8 cellular contexts compared by ENCODE assay signal in genomic region chr15:78810003-78810376, GRCh38. TPM values are rescaled to one million over a fixed set of nuclear protein-coding genes. Genes with fewer than 3 reads are reported as not detected.
A peak's percentile ranks its signal among the peaks of the same experiment; 100 is the strongest.
DNase-seq lines count a peak whose midpoint lies in the region; ATAC-seq, FAIRE-seq and TF ChIP-seq lines count a peak whose summit lies in the region.
"Had no signal": no experiment of that assay in that cellular context is flagged by ENCODE, and none has a peak within 500 bp of the region (broad histone marks: within the 10 kb centered on the region; RNA-seq: fewer than 3 reads in every experiment).

No MANE protein-coding gene starts in this region.

- no peak overlapping the region for H4K5ac ChIP-seq in IMR-90 (ENCODE audit: low read depth, low read length)

- H3K4me3 ChIP-seq in IMR-90 (ENCODE audit: insufficient read depth, low read depth, low read length), result peak overlapping the region; percentile 96
- H3K4me3 ChIP-seq in astrocyte (ENCODE audit: insufficient read depth, low read depth, low read length), result peak overlapping the region; percentile 64
- H3K4me3 ChIP-seq in effector memory CD4-positive, alpha-beta T cell (ENCODE audit: insufficient read depth, low read depth, low read length, poor library complexity, severe bottlenecking), result no peak overlapping the region

- H3K27ac Mint-ChIP-seq in astrocyte (ENCODE audit: unreplicated experiment) (peak overlapping the region; percentile 83), immature natural killer cell (peak overlapping the region in 1 of 6 donors; percentile 50)
- peak overlapping the region; percentile 21 for H3K27ac Mint-ChIP-seq in stimulated activated naive B cell treated with anti-CD40 and anti-IgM and Interleukin-4, amounts not matched to agents 10 μg/mL and 1 μg/mL and 100 μg/mL, for 72 hours

- peaks cover 4% of the 10 kb centered on the region for H3K4me1 Mint-ChIP-seq in astrocyte (ENCODE audit: low read depth, unreplicated experiment)
- H3K4me1 Mint-ChIP-seq in immature natural killer cell, result peaks cover 18 to 22% of the 10 kb centered on the region in 2 donors
- H3K4me1 Mint-ChIP-seq in stimulated activated naive B cell treated with anti-CD40 and anti-IgM and Interleukin-4, amounts not matched to agents 10 μg/mL and 1 μg/mL and 100 μg/mL, for 72 hours, result peaks cover 18 to 27% of the 10 kb centered on the region in 2 donors

- H3K9me3 ChIP-seq in IMR-90 (ENCODE audit: control insufficient read depth, insufficient read depth, low read length), result no peaks in the 10 kb centered on the region
- H3K9me3 ChIP-seq in astrocyte (ENCODE audit: insufficient read depth, low read depth, low read length), result no peaks in the 10 kb centered on the region
- H3K9me3 ChIP-seq in effector memory CD4-positive, alpha-beta T cell (ENCODE audit: control insufficient read depth, low read length), result no peaks in the 10 kb centered on the region

- peak overlapping the region; percentile 52 for H3K9ac ChIP-seq in IMR-90 (ENCODE audit: low read depth, low read length)
- peak overlapping the region; percentile 75 for H3K9ac ChIP-seq in astrocyte (ENCODE audit: low read length)

- H3K27ac ChIP-seq in IMR-90 (ENCODE audit: insufficient read depth, low read length), result no peak overlapping the region; the same call in 1 of the 2 replicates
- H3K27ac ChIP-seq in astrocyte (ENCODE audit: low read depth, low read length), result no peak overlapping the region
- no peak overlapping the region for H3K27ac ChIP-seq in effector memory CD4-positive, alpha-beta T cell (ENCODE audit: insufficient read depth, low read length, poor library complexity, severe bottlenecking)

- H3K27me3 Mint-ChIP-seq in astrocyte (ENCODE audit: low read depth, unreplicated experiment) (no peaks in the 10 kb centered on the region), immature natural killer cell (ENCODE audit: low read depth in 3 of 3) (peaks cover 3 to 17% (median 6%) of the 10 kb centered on the region in 3 donors)
- peaks cover 30 to 42% of the 10 kb centered on the region in 2 donors for H3K27me3 Mint-ChIP-seq in stimulated activated naive B cell treated with anti-CD40 and anti-IgM and Interleukin-4, amounts not matched to agents 10 μg/mL and 1 μg/mL and 100 μg/mL, for 72 hours

- H3K36me3 Mint-ChIP-seq in astrocyte (ENCODE audit: low read depth, unreplicated experiment) (peaks cover 6% of the 10 kb centered on the region), immature natural killer cell (no peaks in the 10 kb centered on the region)
- H3K36me3 Mint-ChIP-seq in stimulated activated naive B cell treated with anti-CD40 and anti-IgM and Interleukin-4, amounts not matched to agents 10 μg/mL and 1 μg/mL and 100 μg/mL, for 72 hours, result peaks cover 2 to 4% of the 10 kb centered on the region in 2 donors

- H3K4ac ChIP-seq in IMR-90 (ENCODE audit: low read depth, low read length), result 0 out of 2 replicates have a peak overlapping the region, but pooled peaks have one; percentile 9

- POLR2A ChIA-PET in IMR-90 (lab: Charles Lee; ENCODE audit: unreplicated experiment), result interaction anchor here (0.7 kb wide), 1 partner anchor 14 kb away, joined by 3 read pairs; no protein-coding TSS in a partner anchor

- H3K27me3 ChIP-seq in IMR-90 (ENCODE audit: control insufficient read depth, insufficient read depth, low read length), result no peaks in the 10 kb centered on the region
- H3K27me3 ChIP-seq in astrocyte (ENCODE audit: insufficient read depth, low read length), result no peaks in the 10 kb centered on the region
- peaks cover 21% of the 10 kb centered on the region for H3K27me3 ChIP-seq in effector memory CD4-positive, alpha-beta T cell (replicated peaks; ENCODE audit: control insufficient read depth, insufficient read depth, low read length, poor library complexity, severe bottlenecking)

- BruUV-seq in IMR-90 (replicated peaks; lab: Mats Ljungman, UMichigan), result no TSS peak

- peaks cover 3% of the 10 kb centered on the region; the same call in 1 of the 2 replicates for H3K36me3 ChIP-seq in IMR-90 (ENCODE audit: control insufficient read depth, insufficient read depth, low read length)
- no peaks in the 10 kb centered on the region for H3K36me3 ChIP-seq in astrocyte (ENCODE audit: insufficient read depth, low read length)
- H3K36me3 ChIP-seq in effector memory CD4-positive, alpha-beta T cell (ENCODE audit: control insufficient read depth, insufficient read depth, low read length), result no peaks in the 10 kb centered on the region

- intact Hi-C loops in IMR-90 (cut with micrococcal nuclease), result loop anchor here (2.0 kb wide), 1 partner anchor 51 kb away; no protein-coding TSS in a partner anchor

- ATAC-seq in IMR-90 (ENCODE audit: low read depth), result 0 out of 2 replicates have a peak, but pooled peaks have one; percentile 0
- ATAC-seq in stimulated activated naive B cell treated with anti-CD40 and anti-IgM and Interleukin-4, amounts not matched to agents 10 μg/mL and 1 μg/mL and 100 μg/mL, for 72 hours (replicated peaks), result no peak
- ATAC-seq in GM19324 (IDR thresholded peaks at IDR 0.05; ENCODE audit: low FRiP score, unreplicated experiment), result no peak

- H2AFZ ChIP-seq in IMR-90 (replicated peaks; ENCODE audit: low read length, poor library complexity), result peak overlapping the region; percentile 95
- H2AFZ ChIP-seq in astrocyte (ENCODE audit: low read depth, low read length), result peak overlapping the region; percentile 76

- FAIRE-seq in astrocyte (lab: Jason Lieb, UNC), result no peak

- H3K4me3 Mint-ChIP-seq in astrocyte (ENCODE audit: unreplicated experiment), result peak overlapping the region; percentile 87
- peak overlapping the region; percentile 46 to 59 (median 57) for H3K4me3 Mint-ChIP-seq in immature natural killer cell
- H3K4me3 Mint-ChIP-seq in stimulated activated naive B cell treated with anti-CD40 and anti-IgM and Interleukin-4, amounts not matched to agents 10 μg/mL and 1 μg/mL and 100 μg/mL, for 72 hours, result peak overlapping the region; percentile 89 to 91

- no peak overlapping the region for H4K8ac ChIP-seq in IMR-90 (ENCODE audit: low read depth in 2 of 2, low read length in 2 of 2)

- dilution Hi-C loops in IMR-90 (cut with HindIII; ENCODE audit: low sequenced_read_pairs, unreplicated experiment), result no loop called here

- TF ChIP-seq CTCF in IMR-90 (conservative IDR thresholded peaks at IDR 0.05; ENCODE audit: low read depth, low read length) (no peak), astrocyte (IDR thresholded peaks at IDR 0.05; ENCODE audit: insufficient read depth, low read depth, low read length) (no peak)

- H4K20me1 ChIP-seq in IMR-90 (ENCODE audit: insufficient read depth, low read length) (peaks cover 23% of the 10 kb centered on the region; the same call in 1 of the 2 replicates), astrocyte (ENCODE audit: insufficient read depth, low read length) (peaks cover 23% of the 10 kb centered on the region)

- peaks cover 9% of the 10 kb centered on the region for H3K9me1 ChIP-seq in IMR-90 (ENCODE audit: insufficient read depth, low read length)

- no peak overlapping the region for H3K56ac ChIP-seq in IMR-90 (ENCODE audit: extremely low read depth, insufficient read depth, low read length)

- no peak overlapping the region for H2BK120ac ChIP-seq in IMR-90 (ENCODE audit: low read depth, low read length)

- DNase-seq in IMR-90 (no peak), astrocyte (ENCODE audit: low read depth) (no peak), immature natural killer cell (no peak), NCI-H226 (no peak)
- DNase-seq in stimulated activated naive B cell treated with anti-CD40 and anti-IgM and Interleukin-4, amounts not matched to agents 10 μg/mL and 1 μg/mL and 100 μg/mL, for 72 hours, result no peak
- DNase-seq in effector memory CD4-positive, alpha-beta T cell, result no peak
- DNase-seq: activated CD4-positive, alpha-beta T cell treated with anti-CD3 and anti-CD28 coated beads, Interleukin-2, amount 50 U/mL, for 1 hour had no signal

- H2AK5ac ChIP-seq in IMR-90 (ENCODE audit: low read depth, low read length), result no peak overlapping the region

- H2BK15ac ChIP-seq in IMR-90 (ENCODE audit: low read depth, low read length), result no peak overlapping the region

- peak overlapping the region; percentile 64 for H3K4me2 ChIP-seq in IMR-90 (ENCODE audit: low read depth, low read length)
- H3K4me2 ChIP-seq in astrocyte (ENCODE audit: low read length), result peak overlapping the region; percentile 91

- H4K91ac ChIP-seq in IMR-90 (ENCODE audit: insufficient read depth, low read depth, low read length), result no peak overlapping the region

- no peak overlapping the region for H3K23ac ChIP-seq in IMR-90 (ENCODE audit: low read depth, low read length)

- H3K18ac ChIP-seq in IMR-90 (ENCODE audit: low read depth, low read length), result no peak overlapping the region

- no peak overlapping the region; the same call in 1 of the 2 replicates for H3K14ac ChIP-seq in IMR-90 (replicated peaks; ENCODE audit: low read depth, low read length)

- CTCF ChIA-PET in IMR-90 (lab: Yijun Ruan, JAX), result no interaction called here

- WGBS in IMR-90 (ENCODE audit: extremely low coverage in 2 of 2, insufficient read length in 1 of 2), 2 experiments, result 24% methylated on average over 6 of the region's 12 CpGs; no CpG with 5 or more reads in 1 of the 2 experiments

- TF ChIP-seq POLR2A in IMR-90 (IDR thresholded peaks at IDR 0.05; ENCODE audit: low read depth, low read length), result no peak

- TF ChIP-seq RAD21 in IMR-90 (IDR thresholded peaks at IDR 0.05; ENCODE audit: low read length), result no peak

- H2BK20ac ChIP-seq in IMR-90 (ENCODE audit: low read depth, low read length), result no peak overlapping the region

- H3K9me3 Mint-ChIP-seq in astrocyte (ENCODE audit: unreplicated experiment) (peaks cover 5% of the 10 kb centered on the region), immature natural killer cell (peaks cover 0 to 3% (median 0%) of the 10 kb centered on the region in 6 donors)
- H3K9me3 Mint-ChIP-seq in stimulated activated naive B cell treated with anti-CD40 and anti-IgM and Interleukin-4, amounts not matched to agents 10 μg/mL and 1 μg/mL and 100 μg/mL, for 72 hours, result peaks cover 0 to 2% of the 10 kb centered on the region in 2 donors

- H3K79me1 ChIP-seq in IMR-90 (ENCODE audit: low read depth in 1 of 2, low read length in 2 of 2), result peaks cover 7 to 48% of the 10 kb centered on the region in 2 experiments; a peak in 3 of 4 replicates

- H3K4me1 ChIP-seq in IMR-90 (ENCODE audit: control insufficient read depth, insufficient read depth, low read length), result peaks cover 8% of the 10 kb centered on the region
- peaks cover 6% of the 10 kb centered on the region for H3K4me1 ChIP-seq in astrocyte (ENCODE audit: insufficient read depth, low read length)
- peaks cover 12% of the 10 kb centered on the region for H3K4me1 ChIP-seq in effector memory CD4-positive, alpha-beta T cell (ENCODE audit: control insufficient read depth, insufficient read depth, low read length, poor library complexity, severe bottlenecking)

- H3K79me2 ChIP-seq in astrocyte (ENCODE audit: insufficient read depth, low read length), result peaks cover 8% of the 10 kb centered on the region

- in situ Hi-C loops in IMR-90 (cut with MboI; ENCODE audit: low sequenced_read_pairs), result no loop called here

- no peak overlapping the region for H2BK5ac ChIP-seq in IMR-90 (ENCODE audit: low read depth, low read length, poor library complexity, severe bottlenecking)

- H2AK9ac ChIP-seq in IMR-90 (replicated peaks; ENCODE audit: low read depth, low read length, poor library complexity), result peak overlapping the region; percentile 25

RNA-seq across cellular contexts. Expression of gene ADAMTS7, which starts 1.3 kb away (rescaled TPM):
- total RNA-seq in IMR-90 (2012; rRNA removed), result 0.83 and 1.4 TPM in 2 replicates
- 12.6 and 13.2 TPM in 2 replicates for polyA plus RNA-seq in IMR-90 (2012; rRNA removed)
- 10.8 and 17.1 TPM in 2 replicates for polyA plus RNA-seq in IMR-90 (2012; cell fraction: cytosol; rRNA removed)
- polyA plus RNA-seq in IMR-90 (2012; cell fraction: nucleus; rRNA removed; ENCODE audit: low replicate concordance), result 42.6 and 102 TPM in 2 replicates
- 21.4 and 25.5 TPM in 2 replicates for total RNA-seq in astrocyte
- not detected for polyA plus RNA-seq in immature natural killer cell
